ENCODE assay signal across 15 cellular contexts in the genomic region with DNA sequence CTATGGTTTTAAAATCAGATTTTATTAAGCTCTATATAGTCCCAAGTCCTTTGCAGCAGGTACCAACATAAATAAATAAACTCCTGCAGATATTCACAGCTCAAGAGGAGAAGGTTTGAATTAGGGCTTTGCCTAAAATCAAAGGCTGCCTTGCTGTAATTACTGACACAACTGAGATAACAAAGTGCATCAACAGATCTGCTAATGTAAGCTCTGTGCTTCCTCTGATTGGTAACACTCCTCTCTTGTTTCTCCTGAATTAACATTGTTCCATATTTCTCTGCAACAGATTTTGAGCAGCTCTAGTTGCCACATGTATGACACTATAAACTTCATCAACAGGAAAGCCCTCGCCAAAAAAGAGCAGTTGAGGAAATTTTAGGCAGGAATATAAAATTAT.
DNase-seq lines count a peak whose midpoint lies in the region; ATAC-seq and TF ChIP-seq lines count a peak whose summit lies in the region.
"Had no signal": no experiment of that assay in that cellular context is flagged by ENCODE, and none has a peak within 500 bp of the region (broad histone marks: within the 10 kb centered on the region; RNA-seq: fewer than 3 reads in every experiment).

No MANE protein-coding gene starts in this region.

- no peak overlapping the region; the same call in 1 of the 2 replicates for H3K27ac Mint-ChIP-seq in GM23338
- H3K27ac Mint-ChIP-seq in H9, result peak overlapping the region in 2 of 3 experiments; percentile 4 to 85; a peak in 2 of 7 replicates
- H3K27ac Mint-ChIP-seq: B cell; CD4-positive, CD25-positive, alpha-beta regulatory T cell; CD8-positive, alpha-beta T cell had no signal

- H3F3A ChIP-seq in GM23338 (replicated peaks; ENCODE audit: low read depth) (no peaks in the 10 kb centered on the region), smooth muscle cell (ENCODE audit: low read depth) (no peaks in the 10 kb centered on the region)

- H3K4me1 ChIP-seq in GM23338 (ENCODE audit: insufficient read depth), result peaks cover 15% of the 10 kb centered on the region
- H3K4me1 ChIP-seq in H9 (ENCODE audit: insufficient read depth, low read length), result peaks cover 2% of the 10 kb centered on the region; the same call in 1 of the 2 replicates
- no peaks in the 10 kb centered on the region for H3K4me1 ChIP-seq in mesendoderm (ENCODE audit: control insufficient read depth, low read depth, low read length)
- peaks cover 8% of the 10 kb centered on the region for H3K4me1 ChIP-seq in smooth muscle cell (ENCODE audit: low read depth)
- H3K4me1 ChIP-seq: BLaER1, Caco-2 had no signal

- WGBS in H9 (ENCODE audit: extremely low coverage, insufficient read length, low lambda C conversion rate), result no CpG with 5 or more reads among the region's 1 CpG
- WGBS in mesendoderm (ENCODE audit: extremely low coverage, insufficient coverage, low lambda C conversion rate), result no CpG with 5 or more reads among the region's 1 CpG
- WGBS in smooth muscle cell (ENCODE audit: low lambda C conversion rate), result 64% methylated on average over 1 of the region's 1 CpG

- in situ Hi-C loops in ACHN (cut with HindIII; ENCODE audit: low pct_ligation_motif_present, low pct_unique_long_range_greater_than_20kb, low sequenced_read_pairs), result no loop called here

- no peak overlapping the region for H2BK12ac ChIP-seq in H9 (ENCODE audit: insufficient read length, low read depth, low read length)

- H3K9me3 Mint-ChIP-seq in GM23338 (no peaks in the 10 kb centered on the region), H9 (peaks cover 0 to 3% of the 10 kb centered on the region in 2 experiments; a peak in 2 of 5 replicates)
- H3K9me3 Mint-ChIP-seq: CD8-positive, alpha-beta T cell had no signal

- H2AK5ac ChIP-seq in H9 (ENCODE audit: insufficient read length, low read length) (no peak overlapping the region), mesendoderm (ENCODE audit: low read length) (no peak overlapping the region)

- no peak overlapping the region for H3K4me3 ChIP-seq in GM23338
- no peak overlapping the region for H3K4me3 ChIP-seq in mesendoderm (ENCODE audit: low read length)
- no peak overlapping the region for H3K4me3 ChIP-seq in smooth muscle cell
- H3K4me3 ChIP-seq in H7 (ENCODE audit: insufficient read depth, low read depth, low read length), result no peak overlapping the region
- H3K4me3 ChIP-seq: BLaER1 had no signal

- 0 out of 2 replicates have a peak, but pooled peaks cover 3% of the 10 kb centered on the region for H3K9me2 ChIP-seq in GM23338 (ENCODE audit: insufficient read depth)

- TF ChIP-seq CTCF in GM23338 (conservative IDR thresholded peaks at IDR 0.05; ENCODE audit: low read depth in 2 of 2) (no peak), H9 (conservative IDR thresholded peaks at IDR 0.05) (no peak), smooth muscle cell (IDR thresholded peaks at IDR 0.05; ENCODE audit: borderline replicate concordance, insufficient read depth, poor library complexity, severe bottlenecking) (no peak)

- H4K20me1 ChIP-seq in GM23338 (replicated peaks; ENCODE audit: insufficient read depth) (no peaks in the 10 kb centered on the region; the same call in 1 of the 2 replicates), H9 (ENCODE audit: control insufficient read depth, insufficient read depth, insufficient read length) (no peaks in the 10 kb centered on the region), smooth muscle cell (ENCODE audit: low read depth) (no peaks in the 10 kb centered on the region)
- H4K20me1 ChIP-seq: BLaER1 had no signal

- H3K27ac ChIP-seq in GM23338 (ENCODE audit: low read depth) (peak overlapping the region; percentile 39; the same call in 1 of the 2 replicates), H9 (ENCODE audit: insufficient read length, low read depth, low read length) (no peak overlapping the region), mesendoderm (ENCODE audit: low read depth, low read length) (no peak overlapping the region), smooth muscle cell (ENCODE audit: low read depth) (no peak overlapping the region)
- H3K27ac ChIP-seq: BLaER1, C4-2B had no signal

- H4K8ac ChIP-seq in H9 (replicated peaks; ENCODE audit: insufficient read length, low read depth, low read length) (no peak overlapping the region), mesendoderm (ENCODE audit: low read depth, low read length) (no peak overlapping the region)

- no peaks in the 10 kb centered on the region for H3K36me3 ChIP-seq in GM23338 (ENCODE audit: insufficient read depth)
- H3K36me3 ChIP-seq in mesendoderm (ENCODE audit: control insufficient read depth, insufficient read depth, low read length), result no peaks in the 10 kb centered on the region
- no peaks in the 10 kb centered on the region for H3K36me3 ChIP-seq in smooth muscle cell (ENCODE audit: low read depth)
- H3K36me3 ChIP-seq in H7 (replicated peaks; ENCODE audit: control insufficient read depth, insufficient read depth, low read length), result no peaks in the 10 kb centered on the region
- H3K36me3 ChIP-seq: BLaER1 had no signal

- H2BK15ac ChIP-seq in H9 (ENCODE audit: low read depth, low read length) (no peak overlapping the region), mesendoderm (replicated peaks; ENCODE audit: low read depth) (no peak overlapping the region)

- no peaks in the 10 kb centered on the region for H3K23me2 ChIP-seq in H9 (ENCODE audit: insufficient read length, low read depth, low read length, poor library complexity, severe bottlenecking)

- no peak overlapping the region for H2BK20ac ChIP-seq in H9 (ENCODE audit: low read depth, low read length, poor library complexity, severe bottlenecking)

- H2AFZ ChIP-seq in GM23338 (peak overlapping the region; percentile 60), H9 (ENCODE audit: low read length) (no peak overlapping the region), smooth muscle cell (ENCODE audit: low read depth) (peak overlapping the region; percentile 45)

- H2BK120ac ChIP-seq in H9 (ENCODE audit: low read depth, low read length, poor library complexity, severe bottlenecking) (no peak overlapping the region), mesendoderm (ENCODE audit: low read depth, low read length) (no peak overlapping the region)

- H3T11ph ChIP-seq in H9 (ENCODE audit: low read length), result no peak overlapping the region

- ATAC-seq in GM23338, result no peak
- ATAC-seq: CD8-positive, alpha-beta T cell had no signal

- H3K36me3 Mint-ChIP-seq in GM23338 (ENCODE audit: low read depth) (no peaks in the 10 kb centered on the region), H9 (ENCODE audit: insufficient read depth in 1 of 3, low read depth in 3 of 3) (no peaks in the 10 kb centered on the region; a peak in 1 of 7 replicates)
- H3K36me3 Mint-ChIP-seq: CD4-positive, CD25-positive, alpha-beta regulatory T cell; CD8-positive, alpha-beta T cell had no signal

- H3K23ac ChIP-seq in H9 (ENCODE audit: insufficient read length, low read depth, low read length) (no peak overlapping the region), mesendoderm (ENCODE audit: low read length) (no peak overlapping the region)

- no peak for DNase-seq in GM23338 (ENCODE audit: low spot score)
- no peak for DNase-seq in H9
- DNase-seq in mesendoderm, result peak; percentile 28
- DNase-seq in smooth muscle cell (lab: John Stamatoyannopoulos, UW; ENCODE audit: unreplicated experiment), result no peak
- no peak for DNase-seq in ACHN
- DNase-seq in H7, result no peak
- DNase-seq: Caco-2; CD4-positive, CD25-positive, alpha-beta regulatory T cell; CD8-positive, alpha-beta T cell; DMS153; DND-41; HCEC 1CT had no signal

- no peak overlapping the region for H3K56ac ChIP-seq in H9 (ENCODE audit: insufficient read length, low read depth, low read length)
- no peak overlapping the region for H3K56ac ChIP-seq in mesendoderm (ENCODE audit: low read length)

- H3K4me3 Mint-ChIP-seq in GM23338 (no peak overlapping the region), H9 (no peak overlapping the region)
- H3K4me3 Mint-ChIP-seq: B cell; CD4-positive, CD25-positive, alpha-beta regulatory T cell; CD8-positive, alpha-beta T cell had no signal

- H3K9ac ChIP-seq in H9 (ENCODE audit: extremely low read depth, insufficient read length, low read length), result no peak overlapping the region
- no peak overlapping the region for H3K9ac ChIP-seq in mesendoderm (ENCODE audit: low read length)
- H3K9ac ChIP-seq in smooth muscle cell (ENCODE audit: low read depth), result no peak overlapping the region
- H3K9ac ChIP-seq: BLaER1 had no signal

- H3K4me1 Mint-ChIP-seq in GM23338 (peaks cover 18% of the 10 kb centered on the region; the same call in 2 of the 3 replicates), H9 (peaks cover 10 to 20% of the 10 kb centered on the region in 2 experiments)
- H3K4me1 Mint-ChIP-seq: B cell; CD4-positive, CD25-positive, alpha-beta regulatory T cell had no signal

- H3K27me3 ChIP-seq in GM23338 (ENCODE audit: insufficient read depth) (no peaks in the 10 kb centered on the region), H9 (ENCODE audit: insufficient read depth, low read length) (no peaks in the 10 kb centered on the region), mesendoderm (ENCODE audit: insufficient read depth, low read length, poor library complexity) (no peaks in the 10 kb centered on the region), smooth muscle cell (ENCODE audit: low read depth) (no peaks in the 10 kb centered on the region), H7 (ENCODE audit: control insufficient read depth, insufficient read depth, low read length) (no peaks in the 10 kb centered on the region)
- H3K27me3 ChIP-seq: BLaER1 had no signal

- H3K14ac ChIP-seq in H9 (ENCODE audit: insufficient read depth, low read length), result no peak overlapping the region

- H2BK5ac ChIP-seq in H9 (ENCODE audit: insufficient read length, low read length) (no peak overlapping the region), mesendoderm (ENCODE audit: low read length) (no peak overlapping the region)

- H3K4ac ChIP-seq in H9 (ENCODE audit: low read depth, low read length) (no peak overlapping the region), mesendoderm (ENCODE audit: low read depth, low read length) (no peak overlapping the region)

- H3K9me3 ChIP-seq in H9 (ENCODE audit: control insufficient read depth, low read depth, low read length) (no peaks in the 10 kb centered on the region), smooth muscle cell (replicated peaks; ENCODE audit: low read depth) (no peaks in the 10 kb centered on the region)
- H3K9me3 ChIP-seq: BLaER1, Caco-2 had no signal

- no peak overlapping the region for H3K18ac ChIP-seq in H9 (ENCODE audit: insufficient read length, low read depth, low read length)
- H3K18ac ChIP-seq in mesendoderm (ENCODE audit: low read length), result no peak overlapping the region

- H3K79me2 ChIP-seq in GM23338 (replicated peaks; ENCODE audit: insufficient read depth), result no peaks in the 10 kb centered on the region
- no peaks in the 10 kb centered on the region for H3K79me2 ChIP-seq in H9 (ENCODE audit: insufficient read depth, low read length)
- H3K79me2 ChIP-seq in mesendoderm (ENCODE audit: control insufficient read depth, insufficient read depth, low read length), result no peaks in the 10 kb centered on the region
- H3K79me2 ChIP-seq in smooth muscle cell (ENCODE audit: low read depth), result no peaks in the 10 kb centered on the region

- peak overlapping the region; percentile 58 for H3K4me2 ChIP-seq in GM23338
- H3K4me2 ChIP-seq in H9 (ENCODE audit: insufficient read depth, insufficient read length, low read length), result no peak overlapping the region
- no peak overlapping the region for H3K4me2 ChIP-seq in mesendoderm (ENCODE audit: low read length)
- H3K4me2 ChIP-seq in smooth muscle cell, result no peak overlapping the region
- H3K4me2 ChIP-seq: BLaER1 had no signal

- H4K5ac ChIP-seq in H9 (ENCODE audit: insufficient read length, low read depth, low read length), result no peak overlapping the region
- H4K5ac ChIP-seq in mesendoderm (ENCODE audit: low read length), result no peak overlapping the region

- H3K27me3 Mint-ChIP-seq in GM23338 (ENCODE audit: insufficient read depth, low read depth, poor library complexity), result peaks cover 2% of the 10 kb centered on the region
- no peaks in the 10 kb centered on the region for H3K27me3 Mint-ChIP-seq in H9 (ENCODE audit: low read depth)
- H3K27me3 Mint-ChIP-seq: CD4-positive, CD25-positive, alpha-beta regulatory T cell had no signal

- no peak overlapping the region for H4K91ac ChIP-seq in H9 (ENCODE audit: insufficient read length, low read depth, low read length)

- H3K79me1 ChIP-seq in H9 (ENCODE audit: insufficient read depth, low read depth, low read length, poor library complexity, severe bottlenecking), result no peaks in the 10 kb centered on the region
- H3K79me1 ChIP-seq in mesendoderm (ENCODE audit: low read length), result no peaks in the 10 kb centered on the region
